ENCODE assay signal across 20 cellular contexts in genomic region chr19:2758601-2759313, GRCh38. TPM values are rescaled to one million over a fixed set of nuclear protein-coding genes. Genes with fewer than 3 reads are reported as not detected.
A peak's percentile ranks its signal among the peaks of the same experiment; 100 is the strongest.
DNase-seq lines count a peak whose midpoint lies in the region; ATAC-seq, FAIRE-seq and TF ChIP-seq lines count a peak whose summit lies in the region.
"Had no signal": no experiment of that assay in that cellular context is flagged by ENCODE, and none has a peak within 500 bp of the region (broad histone marks: within the 10 kb centered on the region; RNA-seq: fewer than 3 reads in every experiment).

No MANE protein-coding gene starts in this region.

- H3K9ac ChIP-seq in HepG2 (ENCODE audit: insufficient read depth, low read depth, low read length), result no peak overlapping the region

- CTCF ChIA-PET in HepG2 (lab: Yijun Ruan, JAX; ENCODE audit: low intra/inter-chr PET ratio, low total read pairs), result no interaction called here
- CTCF ChIA-PET in CD4-positive, alpha-beta T cell (lab: Charles Lee), result interaction anchor here (1.9 kb wide), 1 partner anchor 9 kb away, joined by 5 read pairs; no protein-coding TSS in a partner anchor

- H4K20me1 ChIP-seq in HepG2 (ENCODE audit: insufficient read depth, low read length), result no peaks in the 10 kb centered on the region

- H3K27me3 ChIP-seq in HepG2 (ENCODE audit: control insufficient read depth in 1 of 2, insufficient read depth in 2 of 2, low read length in 2 of 2), result no peaks in the 10 kb centered on the region
- no peaks in the 10 kb centered on the region for H3K27me3 ChIP-seq in right lobe of liver
- no peaks in the 10 kb centered on the region for H3K27me3 ChIP-seq in CD4-positive, alpha-beta T cell (ENCODE audit: control insufficient read depth, insufficient read depth, low read length)

- H3K27me3 Mint-ChIP-seq in effector memory CD8-positive, alpha-beta T cell, result no peaks in the 10 kb centered on the region
- H3K27me3 Mint-ChIP-seq in CD4-positive, alpha-beta T cell, result no peaks in the 10 kb centered on the region

- no peak overlapping the region for H3K4me2 ChIP-seq in HepG2 (ENCODE audit: low read depth, low read length)

- H3K4me1 ChIP-seq in HepG2 (ENCODE audit: insufficient read depth, low read length) (no peaks in the 10 kb centered on the region), right lobe of liver (no peaks in the 10 kb centered on the region)
- H3K4me1 ChIP-seq: Caco-2 had no signal

- no peak for FAIRE-seq in HepG2 (lab: Jason Lieb, UNC)
- FAIRE-seq: GM19239 had no signal

- H3K9me3 ChIP-seq in HepG2 (ENCODE audit: low read length) (no peaks in the 10 kb centered on the region), right lobe of liver (no peaks in the 10 kb centered on the region)
- H3K9me3 ChIP-seq in CD4-positive, alpha-beta T cell (ENCODE audit: control insufficient read depth, low read length), result no peaks in the 10 kb centered on the region
- H3K9me3 ChIP-seq: Caco-2 had no signal

- TF ChIP-seq CTCF in HepG2 (CRISPR knock-in tag; IDR thresholded peaks at IDR 0.05) (no peak), right lobe of liver (IDR thresholded peaks at IDR 0.05) (no peak)
- no peak for TF ChIP-seq CTCF in CD4-positive, alpha-beta T cell (IDR thresholded peaks at IDR 0.05)

- TF ChIP-seq POLR2A in HepG2 (IDR thresholded peaks at IDR 0.05; ENCODE audit: insufficient read depth in 1 of 2, low read depth in 2 of 2, low read length in 2 of 2) (no peak), right lobe of liver (IDR thresholded peaks at IDR 0.05) (no peak)

- peaks cover 43% of the 10 kb centered on the region for H3K36me3 Mint-ChIP-seq in effector memory CD8-positive, alpha-beta T cell (ENCODE audit: insufficient read depth)
- peaks cover 50% of the 10 kb centered on the region for H3K36me3 Mint-ChIP-seq in CD4-positive, alpha-beta T cell (ENCODE audit: low read depth)

- H3K27ac ChIP-seq in HepG2 (ENCODE audit: extremely low read length, insufficient read depth, low read length) (no peak overlapping the region), right lobe of liver (no peak overlapping the region)
- no peak overlapping the region for H3K27ac ChIP-seq in CD4-positive, alpha-beta T cell (ENCODE audit: low read depth, low read length)
- H3K27ac ChIP-seq: C4-2B had no signal

- ATAC-seq in HepG2 (no peak), right lobe of liver (no peak), HG03378 (IDR thresholded peaks at IDR 0.05; ENCODE audit: unreplicated experiment) (no peak)
- peak; percentile 63 for ATAC-seq in effector memory CD8-positive, alpha-beta T cell (replicated peaks)
- no peak for ATAC-seq in CD4-positive, alpha-beta T cell (ENCODE audit: poor library complexity)

- 99% methylated on average over 17 of the region's 17 CpGs for WGBS in HepG2 (ENCODE audit: low lambda C conversion rate)
- WGBS in right lobe of liver (ENCODE audit: insufficient coverage, low coverage, low lambda C conversion rate, missing lambda C conversion rate), result 87% methylated on average over 10 of the region's 17 CpGs

- intact Hi-C loops in HepG2 (cut with micrococcal nuclease; ENCODE audit: unreplicated experiment) (no loop called here), right lobe of liver (cut with DNase I) (loop anchor here in 1 of 2 donors (10.0 kb wide), 1 partner anchor 114 kb away; no protein-coding TSS in a partner anchor)
- intact Hi-C loops in CD4-positive, alpha-beta T cell (cut with DNase I, micrococcal nuclease), result no loop called here

- no peaks in the 10 kb centered on the region for H3K9me3 Mint-ChIP-seq in effector memory CD8-positive, alpha-beta T cell
- no peaks in the 10 kb centered on the region for H3K9me3 Mint-ChIP-seq in CD4-positive, alpha-beta T cell
- H3K9me3 Mint-ChIP-seq: H9 had no signal

- no peak for DNase-seq in HepG2 (ENCODE audit: low spot score)
- DNase-seq in right lobe of liver, result no peak
- DNase-seq in SW480 (ENCODE audit: low spot score), result peak; percentile 48
- no peak for DNase-seq in effector memory CD8-positive, alpha-beta T cell
- DNase-seq in A172 (ENCODE audit: low spot score), result no peak
- no peak for DNase-seq in CD4-positive, alpha-beta T cell
- DNase-seq: Caco-2, GF-D8, H9, KBM-7, NCI-H1105 treated with DMSO at 0.1 percent for 48 hours, NCI-H1694, NCI-H2081 treated with DMSO at 0.1 percent for 48 hours, NCI-H774, Right ventricle myocardium superior had no signal

- no TSS peak for BruUV-seq in HepG2 (replicated peaks; lab: Mats Ljungman, UMichigan)

- H2AFZ ChIP-seq in HepG2 (ENCODE audit: low read length), result no peak overlapping the region

- no peak for TF ChIP-seq RAD21 in HepG2 (CRISPR knock-in tag; IDR thresholded peaks at IDR 0.05)

- POLR2A ChIA-PET in HepG2 (lab: Yijun Ruan, JAX), result no interaction called here
- POLR2A ChIA-PET in CD4-positive, alpha-beta T cell (lab: Charles Lee), result no interaction called here

- no peak overlapping the region for H3K4me3 ChIP-seq in HepG2 (replicated peaks in 1 of 3; ENCODE audit: insufficient read depth in 1 of 3, low read depth in 2 of 3, low read length in 3 of 3)
- H3K4me3 ChIP-seq in right lobe of liver, result no peak overlapping the region

- H3K4me3 Mint-ChIP-seq in effector memory CD8-positive, alpha-beta T cell, result no peak overlapping the region
- no peak overlapping the region for H3K4me3 Mint-ChIP-seq in CD4-positive, alpha-beta T cell
- H3K4me3 Mint-ChIP-seq: H9 had no signal

- H3K79me2 ChIP-seq in HepG2 (ENCODE audit: insufficient read depth, low read length), result no peaks in the 10 kb centered on the region

- in situ Hi-C loops in HepG2 (cut with HindIII; ENCODE audit: extremely low pct_ligation_motif_present, low pct_unique_long_range_greater_than_20kb), result no loop called here

- H3K36me3 ChIP-seq in HepG2 (replicated peaks in 1 of 2; ENCODE audit: control insufficient read depth in 1 of 2, insufficient read depth in 2 of 2, low read length in 2 of 2) (peaks cover 38 to 60% of the 10 kb centered on the region in 2 experiments; a peak in 4 of 5 replicates), right lobe of liver (peaks cover 0 to 23% (median 3%) of the 10 kb centered on the region in 4 donors)

- H3K27ac Mint-ChIP-seq in effector memory CD8-positive, alpha-beta T cell, result peak overlapping the region in 1 of 2 donors; percentile 49
- no peak overlapping the region for H3K27ac Mint-ChIP-seq in CD4-positive, alpha-beta T cell
- H3K27ac Mint-ChIP-seq: H9 had no signal

- TF ChIP-seq EP300 in HepG2 (IDR thresholded peaks at IDR 0.05; ENCODE audit: low read depth in 2 of 2, low read length in 2 of 2) (no peak), HepG2 (CRISPR knock-in tag; IDR thresholded peaks at IDR 0.05; ENCODE audit: borderline replicate concordance) (no peak)

- peaks cover 3 to 8% of the 10 kb centered on the region in 2 donors for H3K4me1 Mint-ChIP-seq in effector memory CD8-positive, alpha-beta T cell (ENCODE audit: low read depth in 2 of 2)
- H3K4me1 Mint-ChIP-seq in CD4-positive, alpha-beta T cell (ENCODE audit: low read depth), result peaks cover 5% of the 10 kb centered on the region
- H3K4me1 Mint-ChIP-seq: H9 had no signal

RNA-seq across cellular contexts. Expression of gene SLC39A3, which starts 18.9 kb away (rescaled TPM):
- 25.0 and 41.6 TPM in 2 replicates for total RNA-seq in HepG2 (2016; rRNA removed; fragmentation: Illumina TruSeq; extraction: Trizol)
- 28.6 and 43.2 TPM in 2 replicates for total RNA-seq in HepG2 (2016; cell fraction: cytosol; rRNA removed; fragmentation: Illumina TruSeq; extraction: Trizol; ENCODE audit: low read depth)
- total RNA-seq in HepG2 (2016; cell fraction: insoluble cytoplasmic fraction; rRNA removed; fragmentation: Illumina TruSeq; extraction: Trizol), result 19.6 and 44.5 TPM in 2 replicates
- 45.1 and 60.0 TPM in 2 replicates for total RNA-seq in HepG2 (2016; cell fraction: membrane; rRNA removed; fragmentation: Illumina TruSeq; extraction: Trizol)
- 30.3 and 32.7 TPM in 2 replicates for total RNA-seq in HepG2 (2016; cell fraction: nucleus; rRNA removed; fragmentation: Illumina TruSeq; extraction: Trizol)
- 33.6 and 34.2 TPM in 2 replicates for polyA plus RNA-seq in HepG2 (2011; rRNA removed)
- 39.9 and 48.2 TPM in 2 replicates for polyA plus RNA-seq in HepG2 (2011; cell fraction: cytosol; rRNA removed)
- polyA plus RNA-seq in HepG2 (2011; cell fraction: nucleus; rRNA removed), result 22.1 and 24.0 TPM in 2 replicates
- polyA plus RNA-seq in HepG2 (2012), result 18.4 and 30.9 TPM in 2 replicates
- polyA plus RNA-seq in HepG2 (2016; cell fraction: cytosol; fragmentation: Illumina TruSeq; extraction: Trizol; ENCODE audit: low read depth), result 41.4 and 52.9 TPM in 2 replicates
- 27.9 and 37.1 TPM in 2 replicates for polyA plus RNA-seq in HepG2 (2016; cell fraction: insoluble cytoplasmic fraction; fragmentation: Illumina TruSeq; extraction: Trizol; ENCODE audit: low read depth)
- polyA plus RNA-seq in HepG2 (2016; cell fraction: membrane; fragmentation: Illumina TruSeq; extraction: Trizol; ENCODE audit: low read depth), result 50.5 and 57.8 TPM in 2 replicates
- 65.1 and 70.7 TPM in 2 replicates for polyA plus RNA-seq in HepG2 (2016; cell fraction: nucleus; fragmentation: Illumina TruSeq; extraction: Trizol; ENCODE audit: insufficient read depth, low read depth)
- 38.4 and 71.1 TPM in 2 replicates for polyA minus RNA-seq in HepG2 (2011; rRNA and poly(A)+ RNA removed; ENCODE audit: low replicate concordance)
- polyA minus RNA-seq in HepG2 (2011; cell fraction: cytosol; rRNA and poly(A)+ RNA removed), result 13.8 and 15.1 TPM in 2 replicates
- polyA minus RNA-seq in HepG2 (2011; cell fraction: nucleus; rRNA and poly(A)+ RNA removed), result 8.5 and 9.3 TPM in 2 replicates
- total RNA-seq in right lobe of liver, result 10 to 100 TPM; 13.5 to 29.5 (median 19.6) TPM
- 91.0 and 100 TPM in 2 replicates for total RNA-seq in A172 (2014; rRNA removed; shearing (Covaris generic))
- total RNA-seq in CD4-positive, alpha-beta T cell, result 1 to 10 TPM; 7.6 to 7.9 TPM

RNA-seq across cellular contexts. Expression of gene SGTA, which starts 24.3 kb away (rescaled TPM):
- 47.4 and 47.5 TPM in 2 replicates for total RNA-seq in HepG2 (2016; rRNA removed; fragmentation: Illumina TruSeq; extraction: Trizol)
- 15.4 and 15.7 TPM in 2 replicates for total RNA-seq in HepG2 (2016; cell fraction: cytosol; rRNA removed; fragmentation: Illumina TruSeq; extraction: Trizol; ENCODE audit: low read depth)
- 38.4 and 51.3 TPM in 2 replicates for total RNA-seq in HepG2 (2016; cell fraction: insoluble cytoplasmic fraction; rRNA removed; fragmentation: Illumina TruSeq; extraction: Trizol)
- 36.5 and 39.1 TPM in 2 replicates for total RNA-seq in HepG2 (2016; cell fraction: membrane; rRNA removed; fragmentation: Illumina TruSeq; extraction: Trizol)
- total RNA-seq in HepG2 (2016; cell fraction: nucleus; rRNA removed; fragmentation: Illumina TruSeq; extraction: Trizol), result 22.7 and 29.7 TPM in 2 replicates
- 43.0 and 43.9 TPM in 2 replicates for polyA plus RNA-seq in HepG2 (2011; rRNA removed)
- polyA plus RNA-seq in HepG2 (2011; cell fraction: cytosol; rRNA removed), result 36.5 and 53.7 TPM in 2 replicates
- 91.7 and 100.0 TPM in 2 replicates for polyA plus RNA-seq in HepG2 (2011; cell fraction: nucleus; rRNA removed)
- 31.5 and 46.4 TPM in 2 replicates for polyA plus RNA-seq in HepG2 (2012)
- polyA plus RNA-seq in HepG2 (2016; cell fraction: cytosol; fragmentation: Illumina TruSeq; extraction: Trizol; ENCODE audit: low read depth), result 19.4 and 21.9 TPM in 2 replicates
- 59.1 and 69.1 TPM in 2 replicates for polyA plus RNA-seq in HepG2 (2016; cell fraction: insoluble cytoplasmic fraction; fragmentation: Illumina TruSeq; extraction: Trizol; ENCODE audit: low read depth)
- 43.4 and 44.2 TPM in 2 replicates for polyA plus RNA-seq in HepG2 (2016; cell fraction: membrane; fragmentation: Illumina TruSeq; extraction: Trizol; ENCODE audit: low read depth)
- 75.8 and 78.8 TPM in 2 replicates for polyA plus RNA-seq in HepG2 (2016; cell fraction: nucleus; fragmentation: Illumina TruSeq; extraction: Trizol; ENCODE audit: insufficient read depth, low read depth)
- polyA minus RNA-seq in HepG2 (2011; rRNA and poly(A)+ RNA removed; ENCODE audit: low replicate concordance), result 33.4 and 37.8 TPM in 2 replicates
- 21.6 and 25.4 TPM in 2 replicates for polyA minus RNA-seq in HepG2 (2011; cell fraction: cytosol; rRNA and poly(A)+ RNA removed)
- polyA minus RNA-seq in HepG2 (2011; cell fraction: nucleus; rRNA and poly(A)+ RNA removed), result 12.1 and 13.1 TPM in 2 replicates
- 10 to 100 TPM; 21.5 to 41.7 (median 23.7) TPM for total RNA-seq in right lobe of liver
- total RNA-seq in A172 (2014; rRNA removed; shearing (Covaris generic)), result 112 and 114 TPM in 2 replicates
- 10 to 100 TPM; 28.3 to 29.7 TPM for total RNA-seq in CD4-positive, alpha-beta T cell

RNA-seq across cellular contexts. Expression of gene THOP1, which starts 26.5 kb away (rescaled TPM):
- total RNA-seq in HepG2 (2016; rRNA removed; fragmentation: Illumina TruSeq; extraction: Trizol), result 98.1 and 116 TPM in 2 replicates
- total RNA-seq in HepG2 (2016; cell fraction: cytosol; rRNA removed; fragmentation: Illumina TruSeq; extraction: Trizol; ENCODE audit: low read depth), result 12.3 and 13.1 TPM in 2 replicates
- 83.9 and 120 TPM in 2 replicates for total RNA-seq in HepG2 (2016; cell fraction: insoluble cytoplasmic fraction; rRNA removed; fragmentation: Illumina TruSeq; extraction: Trizol)
- total RNA-seq in HepG2 (2016; cell fraction: membrane; rRNA removed; fragmentation: Illumina TruSeq; extraction: Trizol), result 35.7 and 37.5 TPM in 2 replicates
- 71.2 and 83.7 TPM in 2 replicates for total RNA-seq in HepG2 (2016; cell fraction: nucleus; rRNA removed; fragmentation: Illumina TruSeq; extraction: Trizol)
- polyA plus RNA-seq in HepG2 (2011; rRNA removed), result 74.4 and 81.4 TPM in 2 replicates
- 50.2 and 88.6 TPM in 2 replicates for polyA plus RNA-seq in HepG2 (2011; cell fraction: cytosol; rRNA removed)
- polyA plus RNA-seq in HepG2 (2011; cell fraction: nucleus; rRNA removed), result 183 and 242 TPM in 2 replicates
- polyA plus RNA-seq in HepG2 (2012), result 41.9 and 45.1 TPM in 2 replicates
- polyA plus RNA-seq in HepG2 (2016; cell fraction: cytosol; fragmentation: Illumina TruSeq; extraction: Trizol; ENCODE audit: low read depth), result 9.6 TPM in 2 replicates
- 69.9 and 92.7 TPM in 2 replicates for polyA plus RNA-seq in HepG2 (2016; cell fraction: insoluble cytoplasmic fraction; fragmentation: Illumina TruSeq; extraction: Trizol; ENCODE audit: low read depth)
- polyA plus RNA-seq in HepG2 (2016; cell fraction: membrane; fragmentation: Illumina TruSeq; extraction: Trizol; ENCODE audit: low read depth), result 20.1 and 20.4 TPM in 2 replicates
- polyA plus RNA-seq in HepG2 (2016; cell fraction: nucleus; fragmentation: Illumina TruSeq; extraction: Trizol; ENCODE audit: insufficient read depth, low read depth), result 159 and 175 TPM in 2 replicates
- 118 and 211 TPM in 2 replicates for polyA minus RNA-seq in HepG2 (2011; rRNA and poly(A)+ RNA removed; ENCODE audit: low replicate concordance)
- 39.9 and 51.4 TPM in 2 replicates for polyA minus RNA-seq in HepG2 (2011; cell fraction: cytosol; rRNA and poly(A)+ RNA removed)
- 26.3 and 32.6 TPM in 2 replicates for polyA minus RNA-seq in HepG2 (2011; cell fraction: nucleus; rRNA and poly(A)+ RNA removed)
- total RNA-seq in right lobe of liver, result 10 to 100 TPM; 25.5 to 61.8 (median 33.0) TPM
- 390 and 397 TPM in 2 replicates for total RNA-seq in A172 (2014; rRNA removed; shearing (Covaris generic))
- total RNA-seq in CD4-positive, alpha-beta T cell, result 10 to 100 TPM; 26.6 to 27.3 TPM

RNA-seq across cellular contexts. Expression of gene DIRAS1, which starts 37.6 kb away (rescaled TPM):
- 0.97 and 1.2 TPM in 2 replicates for total RNA-seq in HepG2 (2016; rRNA removed; fragmentation: Illumina TruSeq; extraction: Trizol)
- 0.61 and 0.62 TPM in 2 replicates for total RNA-seq in HepG2 (2016; cell fraction: cytosol; rRNA removed; fragmentation: Illumina TruSeq; extraction: Trizol; ENCODE audit: low read depth)
- 1.0 and 1.1 TPM in 2 replicates for total RNA-seq in HepG2 (2016; cell fraction: insoluble cytoplasmic fraction; rRNA removed; fragmentation: Illumina TruSeq; extraction: Trizol)
- total RNA-seq in HepG2 (2016; cell fraction: membrane; rRNA removed; fragmentation: Illumina TruSeq; extraction: Trizol), result 1.3 and 1.6 TPM in 2 replicates
- 0.56 and 0.94 TPM in 2 replicates for total RNA-seq in HepG2 (2016; cell fraction: nucleus; rRNA removed; fragmentation: Illumina TruSeq; extraction: Trizol)
- 1.8 and 2.9 TPM in 2 replicates for polyA plus RNA-seq in HepG2 (2011; rRNA removed)
- polyA plus RNA-seq in HepG2 (2011; cell fraction: cytosol; rRNA removed), result 1.7 and 2.2 TPM in 2 replicates
- 2.6 and 3.2 TPM in 2 replicates for polyA plus RNA-seq in HepG2 (2011; cell fraction: nucleus; rRNA removed)
- polyA plus RNA-seq in HepG2 (2012), result 1.3 and 1.7 TPM in 2 replicates
- polyA plus RNA-seq in HepG2 (2016; cell fraction: cytosol; fragmentation: Illumina TruSeq; extraction: Trizol; ENCODE audit: low read depth), result 0.97 and 1.5 TPM in 2 replicates
- 1.7 and 2.5 TPM in 2 replicates for polyA plus RNA-seq in HepG2 (2016; cell fraction: insoluble cytoplasmic fraction; fragmentation: Illumina TruSeq; extraction: Trizol; ENCODE audit: low read depth)
- polyA plus RNA-seq in HepG2 (2016; cell fraction: membrane; fragmentation: Illumina TruSeq; extraction: Trizol; ENCODE audit: low read depth), result 1.8 and 1.9 TPM in 2 replicates
- polyA plus RNA-seq in HepG2 (2016; cell fraction: nucleus; fragmentation: Illumina TruSeq; extraction: Trizol; ENCODE audit: insufficient read depth, low read depth), result 1.9 and 2.0 TPM in 2 replicates
- 0.35 and 2.3 TPM in 2 replicates for polyA minus RNA-seq in HepG2 (2011; rRNA and poly(A)+ RNA removed; ENCODE audit: low replicate concordance)
- polyA minus RNA-seq in HepG2 (2011; cell fraction: cytosol; rRNA and poly(A)+ RNA removed), result 1.7 and 1.8 TPM in 2 replicates
- 0.64 and 0.75 TPM in 2 replicates for polyA minus RNA-seq in HepG2 (2011; cell fraction: nucleus; rRNA and poly(A)+ RNA removed)
- 1 to 10 TPM in 1 of 6 experiments, under 1 TPM in 1, not detected in 4; 0.19 to 1.6 TPM for total RNA-seq in right lobe of liver
- total RNA-seq in A172 (2014; rRNA removed; shearing (Covaris generic)), result 14.9 and 18.3 TPM in 2 replicates
- total RNA-seq in CD4-positive, alpha-beta T cell, result not detected
- total RNA-seq: OCI-LY7 had no signal

RNA-seq across cellular contexts. Expression of gene GNG7, which starts 56.3 kb away (rescaled TPM):
- total RNA-seq in HepG2 (2016; rRNA removed; fragmentation: Illumina TruSeq; extraction: Trizol), result 1.4 and 1.7 TPM in 2 replicates
- total RNA-seq in HepG2 (2016; cell fraction: cytosol; rRNA removed; fragmentation: Illumina TruSeq; extraction: Trizol; ENCODE audit: low read depth), result 1.3 and 2.3 TPM in 2 replicates
- total RNA-seq in HepG2 (2016; cell fraction: insoluble cytoplasmic fraction; rRNA removed; fragmentation: Illumina TruSeq; extraction: Trizol), result 1.3 and 1.7 TPM in 2 replicates
- 2.6 and 3.1 TPM in 2 replicates for total RNA-seq in HepG2 (2016; cell fraction: membrane; rRNA removed; fragmentation: Illumina TruSeq; extraction: Trizol)
- 1.5 TPM in 2 replicates for total RNA-seq in HepG2 (2016; cell fraction: nucleus; rRNA removed; fragmentation: Illumina TruSeq; extraction: Trizol)
- polyA plus RNA-seq in HepG2 (2011; rRNA removed), result 3.3 and 3.9 TPM in 2 replicates
- 3.1 and 3.7 TPM in 2 replicates for polyA plus RNA-seq in HepG2 (2011; cell fraction: cytosol; rRNA removed)
- 6.7 and 7.8 TPM in 2 replicates for polyA plus RNA-seq in HepG2 (2011; cell fraction: nucleus; rRNA removed)
- polyA plus RNA-seq in HepG2 (2012), result 2.6 and 4.5 TPM in 2 replicates
- polyA plus RNA-seq in HepG2 (2016; cell fraction: cytosol; fragmentation: Illumina TruSeq; extraction: Trizol; ENCODE audit: low read depth), result 7.6 and 10.4 TPM in 2 replicates
- polyA plus RNA-seq in HepG2 (2016; cell fraction: insoluble cytoplasmic fraction; fragmentation: Illumina TruSeq; extraction: Trizol; ENCODE audit: low read depth), result 3.9 and 5.5 TPM in 2 replicates
- polyA plus RNA-seq in HepG2 (2016; cell fraction: membrane; fragmentation: Illumina TruSeq; extraction: Trizol; ENCODE audit: low read depth), result 6.5 and 9.8 TPM in 2 replicates
- 7.6 and 8.6 TPM in 2 replicates for polyA plus RNA-seq in HepG2 (2016; cell fraction: nucleus; fragmentation: Illumina TruSeq; extraction: Trizol; ENCODE audit: insufficient read depth, low read depth)
- polyA minus RNA-seq in HepG2 (2011; rRNA and poly(A)+ RNA removed; ENCODE audit: low replicate concordance), result 1.2 TPM in 1 of 2 replicates, not detected in the other
- polyA minus RNA-seq in HepG2 (2011; cell fraction: cytosol; rRNA and poly(A)+ RNA removed), result 1.2 and 1.7 TPM in 2 replicates
- polyA minus RNA-seq in HepG2 (2011; cell fraction: nucleus; rRNA and poly(A)+ RNA removed), result 1.1 and 1.2 TPM in 2 replicates
- 1 to 10 TPM; 1.3 to 3.7 (median 2.3) TPM for total RNA-seq in right lobe of liver
- total RNA-seq in A172 (2014; rRNA removed; shearing (Covaris generic)), result 0.38 and 1.1 TPM in 2 replicates
- 1 to 10 TPM; 5.2 to 5.7 TPM for total RNA-seq in CD4-positive, alpha-beta T cell
- total RNA-seq: NCI-H460 had no signal
